ENCODE assay signal across 24 cellular contexts in the genomic region with DNA sequence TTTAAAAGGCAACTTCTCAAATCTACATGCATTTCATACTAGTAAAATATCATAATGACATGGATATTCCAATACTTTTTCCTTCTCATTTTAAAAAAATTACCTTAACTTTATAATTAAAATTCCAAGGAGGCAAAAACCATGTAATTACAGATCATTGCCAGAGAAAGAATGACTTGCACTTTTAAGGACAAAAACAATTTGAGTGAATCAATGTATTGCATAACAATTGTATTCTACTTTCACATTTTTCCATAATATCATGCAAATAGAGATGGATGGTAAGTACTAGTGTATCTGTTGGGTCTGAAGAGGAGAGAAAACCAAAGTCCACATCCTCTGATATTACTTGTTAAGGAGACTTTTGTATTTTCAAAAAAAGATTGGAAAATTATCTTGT.
"Had no signal": no experiment of that assay in that cellular context is flagged by ENCODE, and none has a peak within 500 bp of the region (broad histone marks: within the 10 kb centered on the region; RNA-seq: fewer than 3 reads in every experiment).

No MANE protein-coding gene starts in this region.

- H3K36me3 ChIP-seq: brain microvascular endothelial cell, left lung, lower lobe of right lung, stomach, thyroid gland, upper lobe of left lung, vagina had no signal

- H3K9me3 ChIP-seq: left lung, lower lobe of right lung, stomach, thyroid gland, upper lobe of left lung, vagina had no signal

- H3K9me3 Mint-ChIP-seq: natural killer cell treated with Interleukin-12 subunit alpha and Interleukin-12 subunit beta and Interleukin-15 and Interleukin-18, amount 100 ng/mL, for 72 hours had no signal

- H3K27ac ChIP-seq: brain microvascular endothelial cell, left lung, lower lobe of right lung, stomach, thyroid gland, upper lobe of left lung, vagina, VCaP had no signal

- H3K36me3 Mint-ChIP-seq: natural killer cell treated with Interleukin-12 subunit alpha and Interleukin-12 subunit beta and Interleukin-15 and Interleukin-18, amount 100 ng/mL, for 72 hours; stimulated activated naive B cell treated with anti-CD40 and anti-IgM and Interleukin-4, amounts not matched to agents 10 μg/mL and 1 μg/mL and 100 μg/mL, for 72 hours had no signal

- H3K4me1 ChIP-seq: left lung, lower lobe of right lung, upper lobe of left lung, vagina had no signal

- H3K27me3 Mint-ChIP-seq: activated naive CD8-positive, alpha-beta T cell treated with anti-CD3 and anti-CD28 coated beads for 36 hours; stimulated activated naive B cell treated with anti-CD40 and anti-IgM and Interleukin-4, amounts not matched to agents 10 μg/mL and 1 μg/mL and 100 μg/mL, for 72 hours had no signal

- H3K27me3 ChIP-seq: brain microvascular endothelial cell, left lung, stomach, thyroid gland, upper lobe of left lung, vagina had no signal

- H3K4me3 ChIP-seq: left lung, lower lobe of right lung, smooth muscle cell, stomach, thyroid gland, upper lobe of left lung, vagina had no signal

- H3K4me3 Mint-ChIP-seq: activated naive CD8-positive, alpha-beta T cell treated with anti-CD3 and anti-CD28 coated beads for 36 hours; natural killer cell treated with Interleukin-12 subunit alpha and Interleukin-12 subunit beta and Interleukin-15 and Interleukin-18, amount 100 ng/mL, for 72 hours; stimulated activated naive B cell treated with anti-CD40 and anti-IgM and Interleukin-4, amounts not matched to agents 10 μg/mL and 1 μg/mL and 100 μg/mL, for 72 hours; T-helper 1 cell treated with Interleukin-12 subunit alpha and Interleukin-12 subunit beta and Interleukin-4 antibody, amounts not matched to agents 30 μg/mL and 1 μg/mL, for 36 hours had no signal

- DNase-seq: activated CD4-positive, alpha-beta T cell treated with anti-CD3 and anti-CD28 coated beads for 4 hours; activated CD4-positive, alpha-beta T cell treated with anti-CD3 and anti-CD28 coated beads, Interleukin-2, amount 50 U/mL, for 4 hours; activated effector memory CD4-positive, alpha-beta T cell treated with Interleukin-2 at 50 U/mL for 16 hours; activated naive CD4-positive, alpha-beta T cell treated with Interleukin-2 at 50 U/mL for 16 hours; activated naive CD8-positive, alpha-beta T cell treated with anti-CD3 and anti-CD28 coated beads for 36 hours; amniotic stem cell; brain microvascular endothelial cell; central memory CD4-positive, alpha-beta T cell; left lung; lower lobe of right lung; mesenchymal stem cell; stimulated activated CD4-positive, alpha-beta T cell treated with anti-CD3 and anti-CD28 coated beads, Interleukin-15, amount 100 ng/mL, for 24 hours; stimulated activated naive B cell treated with anti-CD40 and anti-IgM and Interleukin-4, amounts not matched to agents 10 μg/mL and 1 μg/mL and 100 μg/mL, for 72 hours; stomach; T-helper 9 cell; thyroid gland; upper lobe of left lung had no signal

- H3K4me2 ChIP-seq: smooth muscle cell had no signal

- ATAC-seq: esophagus mucosa; left lung; lower lobe of right lung; natural killer cell treated with Interleukin-12 subunit alpha and Interleukin-12 subunit beta and Interleukin-15 and Interleukin-18, amount 100 ng/mL, for 72 hours; sciatic nerve; stimulated activated naive B cell treated with anti-CD40 and anti-IgM and Interleukin-4, amounts not matched to agents 10 μg/mL and 1 μg/mL and 100 μg/mL, for 72 hours had no signal

- H3K27ac Mint-ChIP-seq: activated naive CD8-positive, alpha-beta T cell treated with anti-CD3 and anti-CD28 coated beads for 36 hours; natural killer cell treated with Interleukin-12 subunit alpha and Interleukin-12 subunit beta and Interleukin-15 and Interleukin-18, amount 100 ng/mL, for 72 hours; stimulated activated naive B cell treated with anti-CD40 and anti-IgM and Interleukin-4, amounts not matched to agents 10 μg/mL and 1 μg/mL and 100 μg/mL, for 72 hours; T-helper 1 cell treated with Interleukin-12 subunit alpha and Interleukin-12 subunit beta and Interleukin-4 antibody, amounts not matched to agents 30 μg/mL and 1 μg/mL, for 36 hours had no signal
